In the genomic region with DNA sequence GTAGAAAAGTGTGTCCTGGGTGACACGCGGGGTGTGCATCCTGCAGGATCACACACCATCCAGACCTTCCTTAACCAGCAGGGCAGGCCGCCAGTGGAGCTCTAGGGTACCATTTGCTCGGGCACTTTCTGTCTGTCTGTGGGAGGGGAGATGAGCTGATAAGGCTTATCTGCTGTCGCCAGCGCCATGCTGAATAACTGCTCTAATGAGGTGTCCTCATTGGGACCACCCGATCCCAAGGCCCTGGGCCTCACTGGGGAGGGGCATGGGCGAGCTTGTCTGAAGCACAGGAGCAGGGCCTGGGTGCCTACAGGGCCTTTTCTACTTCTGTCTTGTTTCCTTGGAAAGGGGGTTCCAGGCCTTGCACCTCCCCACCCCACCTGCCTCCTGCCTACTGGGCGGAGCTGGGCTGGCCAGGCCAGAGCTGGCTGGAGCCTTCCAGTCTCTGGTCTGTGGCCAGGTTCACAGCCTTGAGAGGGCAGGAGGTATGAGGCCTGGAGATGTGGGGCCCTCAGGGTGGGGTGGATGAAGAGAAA, we compare ENCODE assay signal across 16 cellular contexts. TPM values are rescaled to one million over a fixed set of nuclear protein-coding genes. Genes with fewer than 3 reads are reported as not detected.
A peak's percentile ranks its signal among the peaks of the same experiment; 100 is the strongest.
DNase-seq lines count a peak whose midpoint lies in the region; ATAC-seq, FAIRE-seq and TF ChIP-seq lines count a peak whose summit lies in the region.
"Had no signal": no experiment of that assay in that cellular context is flagged by ENCODE, and none has a peak within 500 bp of the region (broad histone marks: within the 10 kb centered on the region; RNA-seq: fewer than 3 reads in every experiment).

No MANE protein-coding gene starts in this region.

- BruUV-seq in K562 (replicated peaks; lab: Mats Ljungman, UMichigan) = no TSS peak

- H3K79me1 ChIP-seq in mesenchymal stem cell (replicated peaks; ENCODE audit: low read length, poor library complexity, severe bottlenecking) = no peaks in the 10 kb centered on the region

- H3K9ac ChIP-seq in K562 (ENCODE audit: insufficient read depth in 1 of 2, low read depth in 2 of 2, low read length in 2 of 2) = peak overlapping the region in 1 of 2 experiments; percentile 87; a peak in 3 of 4 replicates
- no peak overlapping the region for H3K9ac ChIP-seq in neural progenitor cell
- no peak overlapping the region for H3K9ac ChIP-seq in mesenchymal stem cell (ENCODE audit: low read length)

- WGBS in K562 (ENCODE audit: insufficient coverage, low coverage, missing lambda C conversion rate) = 15% methylated on average over 7 of the region's 9 CpGs
- 28% methylated on average over 7 of the region's 9 CpGs for WGBS in mesenchymal stem cell

- no peak overlapping the region for H3K4ac ChIP-seq in mesenchymal stem cell (ENCODE audit: low read depth in 1 of 2, low read length in 2 of 2)

- H4K8ac ChIP-seq in mesenchymal stem cell (ENCODE audit: low read length) = no peak overlapping the region

- H2BK120ac ChIP-seq in mesenchymal stem cell (ENCODE audit: low read depth, low read length) = no peak overlapping the region

- FAIRE-seq in HTR-8/SVneo (lab: Jason Lieb, UNC) (peak; percentile 83), K562 (lab: Jason Lieb, UNC) (peak; percentile 6)
- FAIRE-seq: GM12878 had no signal

- no peak for DNase-seq in CD4-positive, alpha-beta T cell
- no peak for DNase-seq in HTR-8/SVneo (ENCODE audit: insufficient read length, low spot score)
- peak in 1 of 4 experiments; percentile 66 for DNase-seq in K562 (ENCODE audit: extremely low read depth in 1 of 4, low spot score in 3 of 4)
- no peak for DNase-seq in neural progenitor cell (ENCODE audit: low spot score)
- DNase-seq in Kasumi-1 (lab: John Stamatoyannopoulos, UW) = no peak
- DNase-seq in mesenchymal stem cell = no peak
- no peak for DNase-seq in endothelial cell (ENCODE audit: low spot score)
- DNase-seq: activated CD4-positive, alpha-beta T cell treated with anti-CD3 and anti-CD28 coated beads for 48 hours; activated effector memory CD4-positive, alpha-beta T cell treated with Interleukin-2 at 50 U/mL for 16 hours; NCI-H1105 treated with DMSO at 0.1 percent for 48 hours; NCI-H345 had no signal

- no peak overlapping the region for H4K91ac ChIP-seq in mesenchymal stem cell (ENCODE audit: low read length)

- H3K27ac ChIP-seq in CD4-positive, alpha-beta T cell (ENCODE audit: low read depth, low read length) = no peak overlapping the region
- H3K27ac ChIP-seq in K562 (ENCODE audit: extremely low read depth, low read depth, low read length) (peak overlapping the region; percentile 94; the same call in 2 of the 3 replicates), neural progenitor cell (no peak overlapping the region), mesenchymal stem cell (ENCODE audit: low read length, poor library complexity, severe bottlenecking) (no peak overlapping the region)
- H3K27ac ChIP-seq: prostate gland had no signal

- H3K18ac ChIP-seq in mesenchymal stem cell (ENCODE audit: low read depth in 1 of 2, low read length in 2 of 2) = no peak overlapping the region

- H3K27me3 ChIP-seq in CD4-positive, alpha-beta T cell (ENCODE audit: control insufficient read depth, insufficient read depth, low read length) = peaks cover 81% of the 10 kb centered on the region
- no peaks in the 10 kb centered on the region for H3K27me3 ChIP-seq in K562 (ENCODE audit: control insufficient read depth in 2 of 2, insufficient read depth in 2 of 2, low read length in 2 of 2)
- H3K27me3 ChIP-seq in neural progenitor cell = peaks cover 100% of the 10 kb centered on the region
- H3K27me3 ChIP-seq in mesenchymal stem cell (ENCODE audit: control insufficient read depth in 1 of 2, insufficient read depth in 1 of 2, low read length in 2 of 2) = peaks cover 92 to 96% of the 10 kb centered on the region in 2 experiments

- TF ChIP-seq EP300 in K562 (IDR thresholded peaks at IDR 0.05; ENCODE audit: low read length) = peak; percentile 59

- no peaks in the 10 kb centered on the region for H3K9me3 Mint-ChIP-seq in CD4-positive, alpha-beta T cell
- peaks cover 5% of the 10 kb centered on the region for H3K9me3 Mint-ChIP-seq in neural progenitor cell
- no peaks in the 10 kb centered on the region for H3K9me3 Mint-ChIP-seq in endothelial cell (ENCODE audit: unreplicated experiment)

- TF ChIP-seq POLR2A in K562 (conservative IDR thresholded peaks at IDR 0.05) = no peak

- H3K9me1 ChIP-seq in K562 (ENCODE audit: control insufficient read depth, insufficient read depth, low read length) = no peaks in the 10 kb centered on the region

- H3K36me3 ChIP-seq in K562 (ENCODE audit: control insufficient read depth, insufficient read depth, low read length) = peaks cover 56% of the 10 kb centered on the region; the same call in 2 of the 3 replicates
- H3K36me3 ChIP-seq in neural progenitor cell = no peaks in the 10 kb centered on the region
- no peaks in the 10 kb centered on the region for H3K36me3 ChIP-seq in mesenchymal stem cell (ENCODE audit: control insufficient read depth in 1 of 2, insufficient read depth in 2 of 2, low read depth in 1 of 2, low read length in 2 of 2)
- H3K36me3 ChIP-seq: prostate gland had no signal

- TF ChIP-seq CTCF in CD4-positive, alpha-beta T cell (IDR thresholded peaks at IDR 0.05) = no peak
- TF ChIP-seq CTCF in K562 (IDR thresholded peaks at IDR 0.05 in 2 of 3, conservative IDR thresholded peaks at IDR 0.05 in 1 of 3; ENCODE audit: insufficient read depth in 2 of 3, low read depth in 1 of 3, low read length in 3 of 3) = no peak
- TF ChIP-seq CTCF in neural progenitor cell (IDR thresholded peaks at IDR 0.05) = no peak
- no peak for TF ChIP-seq CTCF in endothelial cell (IDR thresholded peaks at IDR 0.05; ENCODE audit: unreplicated experiment)

- H3K4me2 ChIP-seq in K562 (ENCODE audit: insufficient read depth, low read length) = peak overlapping the region; percentile 61
- no peak overlapping the region for H3K4me2 ChIP-seq in neural progenitor cell
- no peak overlapping the region for H3K4me2 ChIP-seq in mesenchymal stem cell (ENCODE audit: low read length, poor library complexity, severe bottlenecking)

- no peaks in the 10 kb centered on the region for H3K36me3 Mint-ChIP-seq in CD4-positive, alpha-beta T cell (ENCODE audit: low read depth)
- no peaks in the 10 kb centered on the region for H3K36me3 Mint-ChIP-seq in neural progenitor cell
- H3K36me3 Mint-ChIP-seq in endothelial cell (ENCODE audit: low read depth, unreplicated experiment) = peaks cover 16% of the 10 kb centered on the region

- no peak overlapping the region for H2AK5ac ChIP-seq in mesenchymal stem cell (ENCODE audit: low read length, severe bottlenecking)

- CTCF ChIA-PET in CD4-positive, alpha-beta T cell (lab: Charles Lee) = interaction anchor here (1.1 kb wide), 1 partner anchor 113 kb away, joined by 4 read pairs; no protein-coding TSS in a partner anchor
- CTCF ChIA-PET in K562 (lab: Yijun Ruan, JAX; ENCODE audit: low intra/inter-chr PET ratio) = no interaction called here

- in situ Hi-C loops in K562 (cut with MboI) = no loop called here

- H3K4me3 ChIP-seq in K562 = no peak overlapping the region
- H3K4me3 ChIP-seq in neural progenitor cell = no peak overlapping the region
- H3K4me3 ChIP-seq in mesenchymal stem cell (ENCODE audit: insufficient read depth in 1 of 2, low read depth in 1 of 2, low read length in 2 of 2) = no peak overlapping the region
- H3K4me3 ChIP-seq: GM12878, prostate gland had no signal

- peaks cover 73% of the 10 kb centered on the region for H3K79me2 ChIP-seq in K562 (ENCODE audit: control insufficient read depth, insufficient read depth, low read length)
- H3K79me2 ChIP-seq in neural progenitor cell (ENCODE audit: low read depth) = no peaks in the 10 kb centered on the region

- no peak overlapping the region for H3K23ac ChIP-seq in mesenchymal stem cell (ENCODE audit: low read length in 2 of 2)

- peak overlapping the region; percentile 62 for H3K4me3 Mint-ChIP-seq in CD4-positive, alpha-beta T cell
- H3K4me3 Mint-ChIP-seq in neural progenitor cell (peak overlapping the region; percentile 4), endothelial cell (ENCODE audit: unreplicated experiment) (no peak overlapping the region)

- H3K27me3 Mint-ChIP-seq in CD4-positive, alpha-beta T cell = peaks cover 84% of the 10 kb centered on the region
- H3K27me3 Mint-ChIP-seq in neural progenitor cell (ENCODE audit: insufficient read depth, low read depth) (peaks cover 77% of the 10 kb centered on the region), endothelial cell (ENCODE audit: unreplicated experiment) (peaks cover 28% of the 10 kb centered on the region)

- H2AFZ ChIP-seq in K562 (ENCODE audit: low read depth, low read length) (no peak overlapping the region), neural progenitor cell (replicated peaks) (no peak overlapping the region), mesenchymal stem cell (ENCODE audit: low read depth, low read length) (no peak overlapping the region)

- H3K14ac ChIP-seq in mesenchymal stem cell (ENCODE audit: low read length in 2 of 2) = no peak overlapping the region

- H2BK12ac ChIP-seq in mesenchymal stem cell (ENCODE audit: low read length in 2 of 2) = no peak overlapping the region

- H4K20me1 ChIP-seq in K562 (replicated peaks; ENCODE audit: control insufficient read depth, insufficient read depth, low read length) = peaks cover 5% of the 10 kb centered on the region
- H4K20me1 ChIP-seq in neural progenitor cell (ENCODE audit: low read depth) = peaks cover 64% of the 10 kb centered on the region

- no peak overlapping the region for H2BK15ac ChIP-seq in mesenchymal stem cell (ENCODE audit: low read depth, poor library complexity, severe bottlenecking)

- no peak overlapping the region for H2BK5ac ChIP-seq in mesenchymal stem cell (ENCODE audit: low read depth, low read length, poor library complexity, severe bottlenecking)

- no peak overlapping the region for H3K27ac Mint-ChIP-seq in CD4-positive, alpha-beta T cell
- H3K27ac Mint-ChIP-seq in neural progenitor cell (no peak overlapping the region), endothelial cell (ENCODE audit: unreplicated experiment) (no peak overlapping the region)

- ATAC-seq in CD4-positive, alpha-beta T cell (ENCODE audit: poor library complexity) = no peak
- ATAC-seq in K562 = peak; percentile 31
- no peak for ATAC-seq in HG02571 (IDR thresholded peaks at IDR 0.05; ENCODE audit: unreplicated experiment)
- ATAC-seq: GM12878 had no signal

- POLR2A ChIA-PET in CD4-positive, alpha-beta T cell (lab: Charles Lee) = no interaction called here
- POLR2A ChIA-PET in K562 (lab: Yijun Ruan, JAX) = interaction anchor here (0.6 to 3.0 kb wide), 10 partner anchors 10 to 341 kb away, joined by 3 to 17 read pairs (median 3); no protein-coding TSS in a partner anchor

- intact Hi-C loops in CD4-positive, alpha-beta T cell (cut with DNase I, micrococcal nuclease) = loop anchor here (5.0 to 10.0 kb wide), 6 partner anchors 109 to 418 kb away; no protein-coding TSS in a partner anchor
- intact Hi-C loops in K562 (cut with micrococcal nuclease) = loop anchor here (5.0 to 10.0 kb wide), 4 partner anchors 72 to 421 kb away; no protein-coding TSS in a partner anchor

- peaks cover 17% of the 10 kb centered on the region for H3F3A ChIP-seq in neural progenitor cell (ENCODE audit: low read depth)

- H3K4me1 Mint-ChIP-seq in CD4-positive, alpha-beta T cell (ENCODE audit: low read depth) = peaks cover 27% of the 10 kb centered on the region
- H3K4me1 Mint-ChIP-seq in neural progenitor cell (peaks cover 27% of the 10 kb centered on the region), endothelial cell (ENCODE audit: unreplicated experiment) (peaks cover 42% of the 10 kb centered on the region)

- no peaks in the 10 kb centered on the region for H3K9me3 ChIP-seq in CD4-positive, alpha-beta T cell (ENCODE audit: control insufficient read depth, low read length)
- H3K9me3 ChIP-seq in K562 (replicated peaks; ENCODE audit: control insufficient read depth, insufficient read depth, low read depth, low read length) (no peaks in the 10 kb centered on the region), neural progenitor cell (ENCODE audit: low read depth) (no peaks in the 10 kb centered on the region), mesenchymal stem cell (ENCODE audit: control insufficient read depth, low read length) (no peaks in the 10 kb centered on the region)
- H3K9me3 ChIP-seq: prostate gland had no signal

- no peak for TF ChIP-seq RAD21 in K562 (CRISPR knock-in tag; conservative IDR thresholded peaks at IDR 0.05 in 1 of 2, IDR thresholded peaks at IDR 0.05 in 1 of 2)

- H3K4me1 ChIP-seq in K562 (replicated peaks in 1 of 2; ENCODE audit: control insufficient read depth in 2 of 2, insufficient read depth in 2 of 2, low read length in 2 of 2) (peaks cover 38 to 73% of the 10 kb centered on the region in 2 experiments), neural progenitor cell (peaks cover 25% of the 10 kb centered on the region), mesenchymal stem cell (ENCODE audit: control insufficient read depth, insufficient read depth, low read depth, low read length) (peaks cover 19% of the 10 kb centered on the region)
- H3K4me1 ChIP-seq: prostate gland had no signal

RNA-seq across cellular contexts. Expression of a gene that starts 2.5 kb away (rescaled TPM):
- under 1 TPM; 0.16 to 0.17 TPM for total RNA-seq in CD4-positive, alpha-beta T cell
- total RNA-seq in K562 (2011; cell fraction: chromatin; rRNA removed; ENCODE audit: low replicate concordance) = 49.8 and 107 TPM in 2 replicates
- 84.0 and 88.4 TPM in 2 replicates for total RNA-seq in K562 (2011; cell fraction: nucleolus; rRNA removed)
- 50.5 and 57.9 TPM in 2 replicates for total RNA-seq in K562 (2011; cell fraction: nucleoplasm; rRNA removed)
- total RNA-seq in K562 (2014; rRNA removed) = 86.9 and 125 TPM in 2 replicates
- 32.6 and 32.8 TPM in 2 replicates for total RNA-seq in K562 (2014; rRNA removed; fragmentation: Illumina TruSeq; extraction: Trizol)
- total RNA-seq in K562 (2015; rRNA removed; fragmentation: Illumina TruSeq; extraction: Trizol) = 50.8 and 55.3 TPM in 2 replicates
- 215 and 218 TPM in 2 replicates for total RNA-seq in K562 (2021)
- 28.9 and 29.6 TPM in 2 replicates for polyA plus RNA-seq in K562 (2011; rRNA removed)
- polyA plus RNA-seq in K562 (2011; cell fraction: cytosol; rRNA removed) = 29.6 and 67.6 TPM in 2 replicates
- polyA plus RNA-seq in K562 (2011; cell fraction: nucleus; rRNA removed) = 108 and 210 TPM in 2 replicates
- 126 and 159 TPM in 2 replicates for polyA plus RNA-seq in K562 (2012)
- polyA plus RNA-seq in K562 (2014; fragmentation: Illumina TruSeq; extraction: Trizol) = 74.6 and 129 TPM in 2 replicates
- 10 to 100 TPM in 1 of 2 experiments, 1 to 10 TPM in 1; 8.5 to 11.6 TPM for polyA plus RNA-seq in K562 (2014; fragmentation: Nextera tagmentation; extraction: Ambion mirVana)
- 113 and 118 TPM in 2 replicates for polyA plus RNA-seq in K562 (2014; rRNA removed)
- polyA minus RNA-seq in K562 (2011; rRNA and poly(A)+ RNA removed) = 12.2 and 21.4 TPM in 2 replicates
- 57.2 and 76.2 TPM in 2 replicates for polyA minus RNA-seq in K562 (2011; cell fraction: cytosol; rRNA and poly(A)+ RNA removed)
- 42.5 and 50.0 TPM in 2 replicates for polyA minus RNA-seq in K562 (2011; cell fraction: nucleus; rRNA and poly(A)+ RNA removed)
- 0.09 TPM in 1 of 2 replicates, not detected in the other for total RNA-seq in neural progenitor cell (ENCODE audit: low replicate concordance)
- polyA plus RNA-seq in mesenchymal stem cell (2013, experiment 1 of 2) = 2.0 TPM
- 2.2 TPM for polyA plus RNA-seq in mesenchymal stem cell (2013, experiment 2 of 2)
- total RNA-seq in endothelial cell (ENCODE audit: unreplicated experiment) = 37.9 TPM
- polyA plus RNA-seq: GM12878 had no signal

RNA-seq across cellular contexts. Expression of a gene that starts 28.8 kb away (rescaled TPM):
- not detected for total RNA-seq in CD4-positive, alpha-beta T cell
- not detected in 2 replicates for total RNA-seq in K562 (2011; cell fraction: chromatin; rRNA removed; ENCODE audit: low replicate concordance)
- not detected in 2 replicates for total RNA-seq in K562 (2011; cell fraction: nucleolus; rRNA removed)
- not detected in 2 replicates for total RNA-seq in K562 (2011; cell fraction: nucleoplasm; rRNA removed)
- 0.04 TPM in 1 of 2 replicates, not detected in the other for total RNA-seq in K562 (2014; rRNA removed)
- not detected in 2 replicates for total RNA-seq in K562 (2014; rRNA removed; fragmentation: Illumina TruSeq; extraction: Trizol)
- total RNA-seq in K562 (2015; rRNA removed; fragmentation: Illumina TruSeq; extraction: Trizol) = not detected in 2 replicates
- total RNA-seq in K562 (2021) = not detected in 2 replicates
- not detected in 2 replicates for polyA plus RNA-seq in K562 (2011; rRNA removed)
- polyA plus RNA-seq in K562 (2011; cell fraction: cytosol; rRNA removed) = not detected in 2 replicates
- not detected in 2 replicates for polyA plus RNA-seq in K562 (2011; cell fraction: nucleus; rRNA removed)
- polyA plus RNA-seq in K562 (2012) = not detected in 2 replicates
- polyA plus RNA-seq in K562 (2014; fragmentation: Illumina TruSeq; extraction: Trizol) = not detected in 2 replicates
- polyA plus RNA-seq in K562 (2014; fragmentation: Nextera tagmentation; extraction: Ambion mirVana) = not detected
- not detected in 2 replicates for polyA plus RNA-seq in K562 (2014; rRNA removed)
- not detected in 2 replicates for polyA minus RNA-seq in K562 (2011; rRNA and poly(A)+ RNA removed)
- not detected in 2 replicates for polyA minus RNA-seq in K562 (2011; cell fraction: cytosol; rRNA and poly(A)+ RNA removed)
- not detected in 2 replicates for polyA minus RNA-seq in K562 (2011; cell fraction: nucleus; rRNA and poly(A)+ RNA removed)
- not detected in 2 replicates for total RNA-seq in neural progenitor cell (ENCODE audit: low replicate concordance)
- polyA plus RNA-seq in mesenchymal stem cell (2013, experiment 1 of 2) = not detected
- not detected for polyA plus RNA-seq in mesenchymal stem cell (2013, experiment 2 of 2)
- not detected for total RNA-seq in endothelial cell (ENCODE audit: unreplicated experiment)
- total RNA-seq: GM12878, mononuclear cell had no signal
- polyA plus RNA-seq: GM12878, thymus had no signal

Comparison
In these comparisons a context has a peak if more than half of its experiments do, and no peak if none do; other contexts are left out.
1. RNA of a gene that starts 2.5 kb away (total RNA-seq): 32.6 to 218 TPM in K562 and 37.9 TPM in endothelial cell (single experiment); 0.16 to 0.17 TPM in CD4-positive, alpha-beta T cell and 0.09 TPM in neural progenitor cell; every median in the first group is over 10 times any median in the second.